16 cellular contexts compared by ENCODE assay signal in the genomic region with DNA sequence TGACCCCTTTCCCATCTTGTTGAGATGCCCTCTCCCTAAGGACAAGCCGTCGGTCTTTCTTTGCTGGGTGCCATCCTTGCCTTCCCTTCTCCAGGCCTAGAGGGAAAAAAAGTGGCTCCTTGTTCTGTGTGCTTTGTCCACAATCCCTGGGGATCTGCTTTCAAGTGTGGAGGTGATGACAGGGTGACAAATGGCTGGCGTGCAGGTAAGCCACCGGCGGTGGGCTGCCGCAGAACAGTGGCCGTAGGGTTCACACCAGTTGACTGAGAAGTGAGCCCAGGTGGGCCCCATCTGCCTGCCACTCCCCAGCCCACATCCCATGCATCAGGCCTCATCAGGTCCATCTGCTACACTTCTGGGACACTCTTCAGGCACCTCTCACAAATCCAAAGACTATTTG.
"Had no signal": no experiment of that assay in that cellular context is flagged by ENCODE, and none has a peak within 500 bp of the region (broad histone marks: within the 10 kb centered on the region; RNA-seq: fewer than 3 reads in every experiment).

No MANE protein-coding gene starts in this region.

- DNase-seq: activated CD4-positive, alpha-beta T cell treated with anti-CD3 and anti-CD28 coated beads, Interleukin-2, amount 10 ng/mL, durations not matched to agents 24 days and 14 days; activated CD4-positive, CD25-positive, alpha-beta regulatory T cell; activated naive CD4-positive, alpha-beta T cell treated with Interleukin-2 at 50 U/mL for 16 hours; activated T-cell treated with anti-CD3 and anti-CD28 coated beads for 4 hours; anterior cingulate cortex; effector CD8-positive, alpha-beta T cell; esophagus squamous epithelium; left ventricle myocardium inferior; mucosa of descending colon; natural killer cell; posterior cingulate gyrus; retina; stimulated activated CD4-positive, alpha-beta T cell treated with anti-CD3 and anti-CD28 coated beads, Interleukin-15, amount 100 ng/mL, for 24 hours; stimulated activated CD4-positive, alpha-beta T cell treated with anti-CD3 and anti-CD28 coated beads, Interleukin-4, amount 100 ng/mL, for 1 hour; stimulated activated naive B cell treated with anti-CD40 and anti-IgM and Interleukin-4, amounts not matched to agents 10 μg/mL and 1 μg/mL and 100 μg/mL, for 72 hours; tibial artery had no signal
